Comparison of ENCODE assay signal across 39 cellular contexts in the genomic region with DNA sequence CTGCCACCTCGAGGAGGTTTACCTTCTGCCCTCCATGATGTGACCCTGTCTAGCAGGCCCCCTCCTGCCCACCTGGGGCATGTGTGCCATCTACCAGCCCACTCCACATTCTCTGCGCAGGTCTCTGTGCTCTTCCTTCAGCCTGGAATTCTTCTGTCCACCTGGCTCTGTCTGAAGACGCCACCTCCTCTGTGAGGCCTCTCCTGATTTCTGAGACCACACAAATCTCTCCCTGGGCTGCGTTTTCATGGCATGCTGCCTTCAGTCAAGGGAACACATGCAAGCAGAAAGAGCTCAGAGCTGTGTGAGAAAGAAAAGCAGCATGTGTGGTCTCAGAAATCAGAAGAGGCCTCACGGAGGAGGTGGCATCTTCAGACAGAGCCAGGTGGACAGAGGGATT. TPM values are rescaled to one million over a fixed set of nuclear protein-coding genes. Genes with fewer than 3 reads are reported as not detected.
"Had no signal": no experiment of that assay in that cellular context is flagged by ENCODE, and none has a peak within 500 bp of the region (broad histone marks: within the 10 kb centered on the region; RNA-seq: fewer than 3 reads in every experiment).

No MANE protein-coding gene starts in this region.

- H3K9me3 Mint-ChIP-seq: effector memory CD8-positive, alpha-beta T cell; immature natural killer cell; memory B cell; mesothelial cell of epicardium; natural killer cell treated with Interleukin-12 subunit alpha and Interleukin-12 subunit beta and Interleukin-15 and Interleukin-18, amount 100 ng/mL, for 72 hours; stimulated activated effector memory CD8-positive, alpha-beta T cell treated with anti-CD3 and anti-CD28 coated beads, Interleukin-12 subunit alpha, Interleukin-12 subunit beta, amount 100 ng/mL, for 72 hours; type B pancreatic cell had no signal

- H3K27ac ChIP-seq: heart right ventricle, left ventricle myocardium inferior, lower lobe of right lung, neutrophil, parathyroid adenoma, prostate gland, right atrium auricular region, stomach, tibial artery had no signal

- ATAC-seq: effector memory CD8-positive, alpha-beta T cell; heart right ventricle; left colon; lower lobe of right lung; mucosa of descending colon; natural killer cell treated with Interleukin-12 subunit alpha and Interleukin-12 subunit beta and Interleukin-15 and Interleukin-18, amount 100 ng/mL, for 72 hours; sciatic nerve; stimulated activated effector memory CD8-positive, alpha-beta T cell treated with anti-CD3 and anti-CD28 coated beads, Interleukin-12 subunit alpha, Interleukin-12 subunit beta, amount 100 ng/mL, for 72 hours had no signal

- H3K9me3 ChIP-seq: esophagus squamous epithelium, heart right ventricle, left ventricle myocardium inferior, lower lobe of right lung, mucosa of descending colon, neutrophil, prostate gland, right atrium auricular region, stomach, tibial artery had no signal

- H3K36me3 ChIP-seq: esophagus squamous epithelium, heart right ventricle, left ventricle myocardium inferior, lower lobe of right lung, neutrophil, prostate gland, right atrium auricular region, stomach, tibial artery had no signal

- H3K36me3 Mint-ChIP-seq: mesothelial cell of epicardium; natural killer cell treated with Interleukin-12 subunit alpha and Interleukin-12 subunit beta and Interleukin-15 and Interleukin-18, amount 100 ng/mL, for 72 hours; stimulated activated effector memory CD8-positive, alpha-beta T cell treated with anti-CD3 and anti-CD28 coated beads, Interleukin-12 subunit alpha, Interleukin-12 subunit beta, amount 100 ng/mL, for 72 hours; type B pancreatic cell had no signal

- H3K4me2 ChIP-seq: smooth muscle cell had no signal

- DNase-seq: cortex of kidney; effector memory CD8-positive, alpha-beta T cell; erythroblast; esophagus squamous epithelium; foreskin melanocyte; glutamatergic neuron; heart right ventricle; hippocampal formation; immature natural killer cell; islet precursor cell; kidney glomerular epithelial cell; left colon; left ventricle myocardium inferior; lower lobe of right lung; mucosa of descending colon; naive B cell; stimulated activated CD4-positive, alpha-beta T cell treated with anti-CD3 and anti-CD28 coated beads, Interleukin-2, amount 100 ng/mL, for 24 hours; stimulated activated CD4-positive, alpha-beta T cell treated with anti-CD3 and anti-CD28 coated beads, Interleukin-4, amount 100 ng/mL, for 24 hours; stimulated activated naive CD4-positive, alpha-beta T cell treated with Interleukin-2 at 50 U/mL for 16 hours; stomach; tibial artery had no signal

- H3K27ac Mint-ChIP-seq: effector memory CD8-positive, alpha-beta T cell; immature natural killer cell; memory B cell; mesothelial cell of epicardium; natural killer cell treated with Interleukin-12 subunit alpha and Interleukin-12 subunit beta and Interleukin-15 and Interleukin-18, amount 100 ng/mL, for 72 hours; stimulated activated effector memory CD8-positive, alpha-beta T cell treated with anti-CD3 and anti-CD28 coated beads, Interleukin-12 subunit alpha, Interleukin-12 subunit beta, amount 100 ng/mL, for 72 hours; type B pancreatic cell had no signal

- H2AFZ ChIP-seq: parathyroid adenoma had no signal

- H3K4me1 Mint-ChIP-seq: immature natural killer cell; memory B cell; naive B cell; neural crest cell; stimulated activated effector memory CD8-positive, alpha-beta T cell treated with anti-CD3 and anti-CD28 coated beads, Interleukin-12 subunit alpha, Interleukin-12 subunit beta, amount 100 ng/mL, for 72 hours had no signal

- H3K9ac ChIP-seq: parathyroid adenoma had no signal

- H3K4me3 Mint-ChIP-seq: effector memory CD8-positive, alpha-beta T cell; immature natural killer cell; memory B cell; mesothelial cell of epicardium; naive B cell; natural killer cell treated with Interleukin-12 subunit alpha and Interleukin-12 subunit beta and Interleukin-15 and Interleukin-18, amount 100 ng/mL, for 72 hours; neural crest cell; stimulated activated effector memory CD8-positive, alpha-beta T cell treated with anti-CD3 and anti-CD28 coated beads, Interleukin-12 subunit alpha, Interleukin-12 subunit beta, amount 100 ng/mL, for 72 hours; type B pancreatic cell had no signal

- H3K27me3 Mint-ChIP-seq: memory B cell had no signal

- H3K79me2 ChIP-seq: parathyroid adenoma had no signal

- H3K4me1 ChIP-seq: parathyroid adenoma, prostate gland had no signal

- H3K27me3 ChIP-seq: esophagus squamous epithelium, right atrium auricular region, tibial artery had no signal

- H3K4me3 ChIP-seq: esophagus squamous epithelium, heart right ventricle, left ventricle myocardium inferior, lower lobe of right lung, mucosa of descending colon, prostate gland, right atrium auricular region, smooth muscle cell, stomach, tibial artery had no signal

- FAIRE-seq: endometrium had no signal

RNA-seq across cellular contexts. Expression of gene FOXE1, which starts 22.1 kb away (rescaled TPM):
- total RNA-seq: dermis microvascular lymphatic vessel endothelial cell; heart right ventricle; left ventricle myocardium inferior; lower lobe of right lung; mesothelial cell of epicardium; mucosa of descending colon; natural killer cell treated with Interleukin-12 subunit alpha and Interleukin-12 subunit beta and Interleukin-15 and Interleukin-18, amount 100 ng/mL, for 72 hours; neural crest cell; omental fat pad; right atrium auricular region; sciatic nerve; smooth muscle cell; subcutaneous adipose tissue; temporal lobe; urinary bladder had no signal
- polyA plus RNA-seq: heart right ventricle, immature natural killer cell, smooth muscle cell, urinary bladder had no signal
